ENCODE assay signal across 9 cellular contexts in the genomic region with DNA sequence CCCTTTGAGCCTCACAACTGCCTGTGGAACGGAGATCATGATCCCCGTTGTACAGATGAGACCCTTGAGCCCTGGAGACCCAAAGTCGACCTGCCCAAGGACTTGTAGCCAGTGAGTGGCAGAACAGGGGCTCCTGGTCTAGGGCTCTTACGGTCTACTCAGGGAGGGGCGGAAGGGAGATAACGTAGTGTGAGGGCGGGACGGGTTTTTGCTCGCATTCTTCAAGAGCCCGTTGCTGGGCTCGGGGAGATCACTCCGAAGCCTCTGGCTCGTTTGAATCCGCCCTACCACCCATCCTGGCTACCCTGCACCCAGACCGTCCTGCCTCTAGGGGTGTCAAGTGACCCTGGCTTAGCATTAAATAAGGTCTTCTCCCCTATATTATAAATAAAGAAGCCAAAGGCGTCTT. TPM values are rescaled to one million over a fixed set of nuclear protein-coding genes. Genes with fewer than 3 reads are reported as not detected.
DNase-seq lines count a peak whose midpoint lies in the region; ATAC-seq, FAIRE-seq and TF ChIP-seq lines count a peak whose summit lies in the region.
"Had no signal": no experiment of that assay in that cellular context is flagged by ENCODE, and none has a peak within 500 bp of the region (broad histone marks: within the 10 kb centered on the region; RNA-seq: fewer than 3 reads in every experiment).

No MANE protein-coding gene starts in this region.

- H4K20me1 ChIP-seq in GM23338 (replicated peaks; ENCODE audit: insufficient read depth) (peaks cover 13% of the 10 kb centered on the region; the same call in 1 of the 2 replicates), endothelial cell of umbilical vein (replicated peaks; ENCODE audit: control insufficient read depth, extremely low read depth, insufficient read depth, low read length) (no peaks in the 10 kb centered on the region)

- H3K36me3 ChIP-seq in GM23338 (ENCODE audit: insufficient read depth) (no peaks in the 10 kb centered on the region), MG63 (no peaks in the 10 kb centered on the region), endothelial cell of umbilical vein (ENCODE audit: control insufficient read depth in 2 of 2, extremely low read depth in 1 of 2, insufficient read depth in 2 of 2, low read length in 2 of 2) (no peaks in the 10 kb centered on the region)

- H3K9me2 ChIP-seq in GM23338 (ENCODE audit: insufficient read depth): no peaks in the 10 kb centered on the region

- H3K27me3 ChIP-seq in GM23338 (ENCODE audit: insufficient read depth) (peaks cover 35% of the 10 kb centered on the region), MG63 (no peaks in the 10 kb centered on the region), endothelial cell of umbilical vein (ENCODE audit: control insufficient read depth in 2 of 2, insufficient read depth in 2 of 2, low read length in 2 of 2) (peaks cover 7 to 9% of the 10 kb centered on the region in 2 experiments), mononuclear cell (ENCODE audit: insufficient read depth, low read length) (no peaks in the 10 kb centered on the region)

- POLR2A ChIA-PET in endothelial cell of umbilical vein (lab: Charles Lee): interaction anchor here (0.9 kb wide), 1 partner anchor 10 kb away, joined by 3 read pairs; no protein-coding TSS in a partner anchor

- H3K27me3 Mint-ChIP-seq in GM23338 (ENCODE audit: insufficient read depth, low read depth, poor library complexity): peaks cover 20% of the 10 kb centered on the region
- H3K27me3 Mint-ChIP-seq in stimulated activated naive CD8-positive, alpha-beta T cell treated with anti-CD3 and anti-CD28 coated beads, Interleukin-15, amount 100 ng/mL, for 72 hours: no peaks in the 10 kb centered on the region

- H3F3A ChIP-seq in GM23338 (replicated peaks; ENCODE audit: low read depth): 0 out of 2 replicates have a peak, but pooled peaks cover 9% of the 10 kb centered on the region

- peaks cover 24% of the 10 kb centered on the region for H3K4me1 ChIP-seq in GM23338 (ENCODE audit: insufficient read depth)
- H3K4me1 ChIP-seq in endothelial cell of umbilical vein (ENCODE audit: control insufficient read depth, extremely low read depth, insufficient read depth, low read length): peaks cover 13% of the 10 kb centered on the region
- H3K4me1 ChIP-seq in mononuclear cell (ENCODE audit: insufficient read depth, low read length): peaks cover 51% of the 10 kb centered on the region

- H3K9me3 ChIP-seq in MG63: no peaks in the 10 kb centered on the region
- no peaks in the 10 kb centered on the region for H3K9me3 ChIP-seq in endothelial cell of umbilical vein (replicated peaks; ENCODE audit: control insufficient read depth, insufficient read depth, low read length)
- H3K9me3 ChIP-seq in mononuclear cell (ENCODE audit: low read depth, low read length): no peaks in the 10 kb centered on the region

- no TSS peak for BruUV-seq in endothelial cell of umbilical vein (replicated peaks; lab: Mats Ljungman, UMichigan)

- H3K4me3 Mint-ChIP-seq in GM23338: peak overlapping the region; percentile 83
- peak overlapping the region; percentile 81 to 85 for H3K4me3 Mint-ChIP-seq in stimulated activated naive CD8-positive, alpha-beta T cell treated with anti-CD3 and anti-CD28 coated beads, Interleukin-15, amount 100 ng/mL, for 72 hours

- peak overlapping the region; percentile 84 for H3K9ac ChIP-seq in endothelial cell of umbilical vein (replicated peaks; ENCODE audit: extremely low read depth, insufficient read depth, low read length)

- H3K4me1 Mint-ChIP-seq in GM23338: peaks cover 30% of the 10 kb centered on the region
- H3K4me1 Mint-ChIP-seq in stimulated activated naive CD8-positive, alpha-beta T cell treated with anti-CD3 and anti-CD28 coated beads, Interleukin-15, amount 100 ng/mL, for 72 hours: peaks cover 64% of the 10 kb centered on the region

- H3K9me1 ChIP-seq in endothelial cell of umbilical vein (replicated peaks; ENCODE audit: control insufficient read depth, extremely low read depth, insufficient read depth, low read length): no peaks in the 10 kb centered on the region

- peak overlapping the region; percentile 97 for H3K4me2 ChIP-seq in GM23338
- H3K4me2 ChIP-seq in endothelial cell of umbilical vein (ENCODE audit: insufficient read depth, low read length): peak overlapping the region; percentile 80

- H3K36me3 Mint-ChIP-seq in GM23338 (ENCODE audit: low read depth): no peaks in the 10 kb centered on the region

- H3K27ac Mint-ChIP-seq in GM23338: no peak overlapping the region
- H3K27ac Mint-ChIP-seq in stimulated activated naive CD8-positive, alpha-beta T cell treated with anti-CD3 and anti-CD28 coated beads, Interleukin-15, amount 100 ng/mL, for 72 hours: peak overlapping the region; percentile 31 to 94

- CTCF ChIA-PET in endothelial cell of umbilical vein (lab: Charles Lee): no interaction called here

- peak; percentile 71 for DNase-seq in ELR (ENCODE audit: low read depth)
- DNase-seq in GM23338 (ENCODE audit: low spot score): peak; percentile 85
- DNase-seq in MG63: peak; percentile 41
- DNase-seq in activated CD4-positive, alpha-beta T cell treated with anti-CD3 and anti-CD28 coated beads for 48 hours: peak; percentile 58
- DNase-seq in endothelial cell of umbilical vein (ENCODE audit: low read depth, low spot score): peak; percentile 68
- DNase-seq in stimulated activated naive CD8-positive, alpha-beta T cell treated with anti-CD3 and anti-CD28 coated beads, Interleukin-15, amount 100 ng/mL, for 72 hours: peak in 1 of 2 donors; percentile 49

- FAIRE-seq in endothelial cell of umbilical vein (lab: Jason Lieb, UNC): peak; percentile 85
- FAIRE-seq: islet of Langerhans had no signal

- H3K4me3 ChIP-seq in GM23338 (peak overlapping the region; percentile 95), MG63 (peak overlapping the region; percentile 85), endothelial cell of umbilical vein (replicated peaks in 1 of 3; ENCODE audit: insufficient read depth in 1 of 3, low read depth in 1 of 3, low read length in 3 of 3) (peak overlapping the region; percentile 39 to 81 (median 68)), mononuclear cell (ENCODE audit: low read length) (peak overlapping the region; percentile 85)

- no peaks in the 10 kb centered on the region for H3K9me3 Mint-ChIP-seq in GM23338
- H3K9me3 Mint-ChIP-seq in stimulated activated naive CD8-positive, alpha-beta T cell treated with anti-CD3 and anti-CD28 coated beads, Interleukin-15, amount 100 ng/mL, for 72 hours: no peaks in the 10 kb centered on the region

- H3K79me2 ChIP-seq in GM23338 (replicated peaks; ENCODE audit: insufficient read depth) (peaks cover 17% of the 10 kb centered on the region), endothelial cell of umbilical vein (ENCODE audit: control insufficient read depth, insufficient read depth, low read length) (peaks cover 9% of the 10 kb centered on the region)

- H3K27ac ChIP-seq in GM23338 (ENCODE audit: low read depth) (0 out of 2 replicates have a peak overlapping the region, but pooled peaks have one; percentile 32), endothelial cell of umbilical vein (ENCODE audit: insufficient read depth, low read depth, low read length) (peak overlapping the region; percentile 63)

- intact Hi-C loops in endothelial cell of umbilical vein (cut with micrococcal nuclease): loop anchor here (1.0 to 10.0 kb wide), 3 partner anchors 10 to 467 kb away; no protein-coding TSS in a partner anchor

- ATAC-seq in GM23338 (peak; percentile 54), GM19463 (IDR thresholded peaks at IDR 0.05; ENCODE audit: unreplicated experiment) (no peak)
- ATAC-seq in stimulated activated naive CD8-positive, alpha-beta T cell treated with anti-CD3 and anti-CD28 coated beads, Interleukin-15, amount 100 ng/mL, for 72 hours: peak; percentile 34

- TF ChIP-seq POLR2A in endothelial cell of umbilical vein (IDR thresholded peaks at IDR 0.05; ENCODE audit: low read depth, low read length): no peak

- peak overlapping the region; percentile 95 for H2AFZ ChIP-seq in GM23338
- peak overlapping the region; percentile 74 for H2AFZ ChIP-seq in endothelial cell of umbilical vein (ENCODE audit: low read depth, low read length)

- dilution Hi-C loops in endothelial cell of umbilical vein (cut with MboI; ENCODE audit: extremely low pct_ligation_motif_present, low sequenced_read_pairs): no loop called here

- TF ChIP-seq CTCF in GM23338 (conservative IDR thresholded peaks at IDR 0.05; ENCODE audit: low read depth in 2 of 2): no peak; a peak in 1 of 4 replicates
- no peak for TF ChIP-seq CTCF in endothelial cell of umbilical vein (IDR thresholded peaks at IDR 0.05; ENCODE audit: extremely low read depth in 1 of 2, insufficient read depth in 1 of 2, low read depth in 1 of 2, low read length in 2 of 2)

RNA-seq across cellular contexts. Expression of a gene that starts 0.6 kb away (rescaled TPM):
- 14.6 and 15.4 TPM in 2 replicates for total RNA-seq in GM23338 (2014; rRNA removed; shearing (Covaris generic))
- 5.6 and 9.5 TPM in 2 replicates for polyA plus RNA-seq in GM23338 (2016; fragmentation: Nextera tagmentation; extraction: Ambion mirVana)
- total RNA-seq in MG63 (2014; rRNA removed; shearing (Covaris generic); ENCODE audit: low replicate concordance): 6.5 and 13.0 TPM in 2 replicates
- 8.8 and 11.7 TPM in 2 replicates for total RNA-seq in endothelial cell of umbilical vein
- 7.1 and 7.7 TPM in 2 replicates for polyA plus RNA-seq in endothelial cell of umbilical vein
- polyA plus RNA-seq in endothelial cell of umbilical vein (2011; cell fraction: cytosol; rRNA removed): 3.9 and 4.2 TPM in 2 replicates
- 23.2 and 24.2 TPM in 2 replicates for polyA plus RNA-seq in endothelial cell of umbilical vein (2011; cell fraction: nucleus; rRNA removed)
- polyA plus RNA-seq in endothelial cell of umbilical vein (2012): 4.5 and 6.4 TPM in 2 replicates
- polyA minus RNA-seq in endothelial cell of umbilical vein: 18.9 and 21.8 TPM in 2 replicates
- 6.7 TPM for polyA minus RNA-seq in endothelial cell of umbilical vein (2011; cell fraction: cytosol; rRNA and poly(A)+ RNA removed)
- 20.3 and 22.4 TPM in 2 replicates for polyA minus RNA-seq in endothelial cell of umbilical vein (2011; cell fraction: nucleus; rRNA and poly(A)+ RNA removed)
- 70.9 TPM for total RNA-seq in mononuclear cell

RNA-seq across cellular contexts. Expression of a gene that starts 37.5 kb away (rescaled TPM):
- total RNA-seq in GM23338 (2014; rRNA removed; shearing (Covaris generic)): 34.1 and 39.4 TPM in 2 replicates
- polyA plus RNA-seq in GM23338 (2016; fragmentation: Nextera tagmentation; extraction: Ambion mirVana) (5.9 and 6.8 TPM in 2 replicates), endothelial cell of umbilical vein (4.1 and 6.8 TPM in 2 replicates)
- total RNA-seq in MG63 (2014; rRNA removed; shearing (Covaris generic); ENCODE audit: low replicate concordance): 2.6 and 15.5 TPM in 2 replicates
- total RNA-seq in endothelial cell of umbilical vein (4.8 and 5.3 TPM in 2 replicates), mononuclear cell (1.5 TPM)
- polyA plus RNA-seq in endothelial cell of umbilical vein (2011; cell fraction: cytosol; rRNA removed): 3.2 and 3.9 TPM in 2 replicates
- 2.5 and 2.8 TPM in 2 replicates for polyA plus RNA-seq in endothelial cell of umbilical vein (2011; cell fraction: nucleus; rRNA removed)
- 3.8 and 4.9 TPM in 2 replicates for polyA plus RNA-seq in endothelial cell of umbilical vein (2012)
- polyA minus RNA-seq in endothelial cell of umbilical vein: 2.3 and 2.9 TPM in 2 replicates
- polyA minus RNA-seq in endothelial cell of umbilical vein (2011; cell fraction: cytosol; rRNA and poly(A)+ RNA removed): 1.1 TPM
- 1.3 TPM in 2 replicates for polyA minus RNA-seq in endothelial cell of umbilical vein (2011; cell fraction: nucleus; rRNA and poly(A)+ RNA removed)

RNA-seq across cellular contexts. Expression of a gene that starts 43.0 kb away (rescaled TPM):
- total RNA-seq in GM23338 (2014; rRNA removed; shearing (Covaris generic)): 6.9 and 11.0 TPM in 2 replicates
- polyA plus RNA-seq in GM23338 (2016; fragmentation: Nextera tagmentation; extraction: Ambion mirVana): 6.8 and 7.7 TPM in 2 replicates
- 3.8 and 11.5 TPM in 2 replicates for total RNA-seq in MG63 (2014; rRNA removed; shearing (Covaris generic); ENCODE audit: low replicate concordance)
- 17.1 and 19.8 TPM in 2 replicates for total RNA-seq in endothelial cell of umbilical vein
- 8.5 and 10.5 TPM in 2 replicates for polyA plus RNA-seq in endothelial cell of umbilical vein
- polyA plus RNA-seq in endothelial cell of umbilical vein (2011; cell fraction: cytosol; rRNA removed): 7.7 and 9.1 TPM in 2 replicates
- 3.2 and 5.4 TPM in 2 replicates for polyA plus RNA-seq in endothelial cell of umbilical vein (2011; cell fraction: nucleus; rRNA removed)
- 17.4 and 21.6 TPM in 2 replicates for polyA plus RNA-seq in endothelial cell of umbilical vein (2012)
- polyA minus RNA-seq in endothelial cell of umbilical vein: 9.3 and 13.4 TPM in 2 replicates
- 10.5 TPM for polyA minus RNA-seq in endothelial cell of umbilical vein (2011; cell fraction: cytosol; rRNA and poly(A)+ RNA removed)
- 5.6 and 6.1 TPM in 2 replicates for polyA minus RNA-seq in endothelial cell of umbilical vein (2011; cell fraction: nucleus; rRNA and poly(A)+ RNA removed)
- total RNA-seq in mononuclear cell: 1.5 TPM

RNA-seq across cellular contexts. Expression of a gene that starts 59.2 kb away (rescaled TPM):
- total RNA-seq in GM23338 (2014; rRNA removed; shearing (Covaris generic)): 1.1 TPM in 1 of 2 replicates, not detected in the other
- polyA plus RNA-seq in GM23338 (2016; fragmentation: Nextera tagmentation; extraction: Ambion mirVana): not detected in 2 replicates
- total RNA-seq in MG63 (2014; rRNA removed; shearing (Covaris generic); ENCODE audit: low replicate concordance): 0.72 and 5.0 TPM in 2 replicates
- total RNA-seq in endothelial cell of umbilical vein: 1.1 and 1.4 TPM in 2 replicates
- 0.53 and 0.84 TPM in 2 replicates for polyA plus RNA-seq in endothelial cell of umbilical vein
- 0.20 and 0.30 TPM in 2 replicates for polyA plus RNA-seq in endothelial cell of umbilical vein (2011; cell fraction: cytosol; rRNA removed)
- 2.9 and 4.5 TPM in 2 replicates for polyA plus RNA-seq in endothelial cell of umbilical vein (2011; cell fraction: nucleus; rRNA removed)
- polyA plus RNA-seq in endothelial cell of umbilical vein (2012): 0.33 TPM in 1 of 2 replicates, not detected in the other
- 1.2 and 3.4 TPM in 2 replicates for polyA minus RNA-seq in endothelial cell of umbilical vein
- polyA minus RNA-seq in endothelial cell of umbilical vein (2011; cell fraction: cytosol; rRNA and poly(A)+ RNA removed): not detected
- polyA minus RNA-seq in endothelial cell of umbilical vein (2011; cell fraction: nucleus; rRNA and poly(A)+ RNA removed): 6.7 and 13.2 TPM in 2 replicates
- 1.6 TPM for total RNA-seq in mononuclear cell
